Comparison of ENCODE assay signal across 17 cellular contexts in the genomic region with DNA sequence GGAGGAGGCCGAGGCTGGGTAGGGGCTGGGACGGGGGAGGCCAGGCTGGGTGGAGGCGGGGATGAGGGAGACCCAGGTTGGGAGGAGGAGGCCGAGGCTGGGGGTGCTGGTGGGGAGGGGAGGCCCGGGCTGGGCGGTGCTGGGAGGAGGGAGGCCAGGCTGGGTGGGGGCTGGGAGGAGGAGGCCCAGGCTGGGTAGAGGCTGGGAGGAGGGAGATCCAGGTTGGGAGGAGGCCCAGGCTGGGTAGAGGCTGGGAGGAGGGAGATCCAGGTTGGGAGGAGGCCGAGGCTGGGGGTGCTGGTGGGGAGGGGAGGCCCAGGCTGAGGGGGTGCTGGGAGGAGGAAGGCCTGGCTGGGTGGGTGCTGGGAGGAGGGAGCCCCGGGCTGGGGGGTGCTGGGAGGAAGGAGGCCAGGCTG. TPM values are rescaled to one million over a fixed set of nuclear protein-coding genes. Genes with fewer than 3 reads are reported as not detected.
DNase-seq lines count a peak whose midpoint lies in the region; ATAC-seq, FAIRE-seq and TF ChIP-seq lines count a peak whose summit lies in the region.
"Had no signal": no experiment of that assay in that cellular context is flagged by ENCODE, and none has a peak within 500 bp of the region (broad histone marks: within the 10 kb centered on the region; RNA-seq: fewer than 3 reads in every experiment).

No MANE protein-coding gene starts in this region.

- H3K4me2 ChIP-seq in K562 (ENCODE audit: insufficient read depth, low read length), result no peak overlapping the region
- H3K4me2 ChIP-seq in hepatocyte, result no peak overlapping the region

- BruUV-seq in K562 (replicated peaks; lab: Mats Ljungman, UMichigan), result no TSS peak

- TF ChIP-seq RAD21 in K562 (CRISPR knock-in tag; conservative IDR thresholded peaks at IDR 0.05 in 1 of 2, IDR thresholded peaks at IDR 0.05 in 1 of 2), result no peak

- H3K9me3 Mint-ChIP-seq in nephron, result no peaks in the 10 kb centered on the region
- H3K9me3 Mint-ChIP-seq: CD4-positive, alpha-beta T cell had no signal

- no CpG with 5 or more reads among the region's 8 CpGs for WGBS in K562 (ENCODE audit: insufficient coverage, low coverage, missing lambda C conversion rate)
- WGBS in hepatocyte (ENCODE audit: low lambda C conversion rate, missing lambda C conversion rate), result no CpG with 5 or more reads among the region's 8 CpGs

- no peaks in the 10 kb centered on the region for H3K4me1 ChIP-seq in HEK293 (ENCODE audit: control insufficient read depth, insufficient read depth, low read length)
- H3K4me1 ChIP-seq in K562 (replicated peaks in 1 of 2; ENCODE audit: control insufficient read depth in 2 of 2, insufficient read depth in 2 of 2, low read length in 2 of 2), result peaks cover 12 to 64% of the 10 kb centered on the region in 2 experiments; a peak in 4 of 5 replicates
- peaks cover 17% of the 10 kb centered on the region for H3K4me1 ChIP-seq in hepatocyte (ENCODE audit: insufficient read depth)
- H3K4me1 ChIP-seq in colonic mucosa, result no peaks in the 10 kb centered on the region

- H4K20me1 ChIP-seq in K562 (replicated peaks; ENCODE audit: control insufficient read depth, insufficient read depth, low read length) (no peaks in the 10 kb centered on the region), hepatocyte (ENCODE audit: insufficient read depth, poor library complexity, severe bottlenecking) (no peaks in the 10 kb centered on the region)

- peak overlapping the region in 1 of 2 experiments; percentile 9; a peak in 2 of 4 replicates for H3K9ac ChIP-seq in K562 (ENCODE audit: insufficient read depth in 1 of 2, low read depth in 2 of 2, low read length in 2 of 2)
- no peak overlapping the region for H3K9ac ChIP-seq in colonic mucosa (ENCODE audit: low read depth in 2 of 2, low read length in 2 of 2)

- H3K36me3 Mint-ChIP-seq in nephron (ENCODE audit: low read depth), result peaks cover 13% of the 10 kb centered on the region

- TF ChIP-seq CTCF in HEK293 (tag by site-specific recombination; IDR thresholded peaks at IDR 0.05), result no peak
- TF ChIP-seq CTCF in K562 (IDR thresholded peaks at IDR 0.05 in 2 of 3, conservative IDR thresholded peaks at IDR 0.05 in 1 of 3; ENCODE audit: insufficient read depth in 2 of 3, low read depth in 1 of 3, low read length in 3 of 3), result no peak
- no peak for TF ChIP-seq CTCF in hepatocyte (IDR thresholded peaks at IDR 0.05; ENCODE audit: poor library complexity)
- TF ChIP-seq CTCF in nephron (IDR thresholded peaks at IDR 0.05; ENCODE audit: unreplicated experiment in 3 of 3), result no peak
- TF ChIP-seq CTCF in colonic mucosa (IDR thresholded peaks at IDR 0.05), result no peak

- TF ChIP-seq EP300 in K562 (IDR thresholded peaks at IDR 0.05; ENCODE audit: low read length), result no peak

- H3K9me2 ChIP-seq in hepatocyte (replicated peaks; ENCODE audit: insufficient read depth), result no peaks in the 10 kb centered on the region

- FAIRE-seq in K562 (lab: Jason Lieb, UNC), result no peak
- FAIRE-seq: A204.1 had no signal

- intact Hi-C loops in K562 (cut with micrococcal nuclease) (no loop called here), posterior vena cava (cut with DNase I) (no loop called here), colonic mucosa (cut with DNase I) (no loop called here)

- in situ Hi-C loops in K562 (cut with MboI), result no loop called here

- no peak for TF ChIP-seq POLR2A in K562 (conservative IDR thresholded peaks at IDR 0.05)

- no peak overlapping the region for H3K4me3 ChIP-seq in HEK293 (ENCODE audit: low read depth, low read length)
- no peak overlapping the region for H3K4me3 ChIP-seq in K562
- no peak overlapping the region for H3K4me3 ChIP-seq in hepatocyte
- H3K4me3 ChIP-seq in colonic mucosa, result no peak overlapping the region

- H3K27ac ChIP-seq in HEK293 (ENCODE audit: extremely low read depth, low read depth, low read length) (no peak overlapping the region), K562 (ENCODE audit: extremely low read depth, low read depth, low read length) (no peak overlapping the region), hepatocyte (peak overlapping the region; percentile 90), colonic mucosa (no peak overlapping the region)

- H3K27me3 ChIP-seq in K562 (ENCODE audit: control insufficient read depth in 2 of 2, insufficient read depth in 2 of 2, low read length in 2 of 2) (no peaks in the 10 kb centered on the region; a peak in 1 of 5 replicates), hepatocyte (no peaks in the 10 kb centered on the region), colonic mucosa (no peaks in the 10 kb centered on the region)

- peak overlapping the region in 1 of 3 experiments; percentile 19 for H3K4me3 Mint-ChIP-seq in nephron
- H3K4me3 Mint-ChIP-seq: B cell; CD4-positive, alpha-beta T cell had no signal

- no peaks in the 10 kb centered on the region for H3K9me3 ChIP-seq in HEK293 (ENCODE audit: control insufficient read depth, insufficient read depth, low read depth, low read length)
- peaks cover 4% of the 10 kb centered on the region; the same call in 1 of the 2 replicates for H3K9me3 ChIP-seq in K562 (replicated peaks; ENCODE audit: control insufficient read depth, insufficient read depth, low read depth, low read length)
- H3K9me3 ChIP-seq in hepatocyte (ENCODE audit: low read depth), result no peaks in the 10 kb centered on the region
- no peaks in the 10 kb centered on the region for H3K9me3 ChIP-seq in colonic mucosa

- CTCF ChIA-PET in HEK293 (lab: Yijun Ruan, JAX), result no interaction called here
- CTCF ChIA-PET in K562 (lab: Yijun Ruan, JAX; ENCODE audit: low intra/inter-chr PET ratio), result no interaction called here

- H3K4me1 Mint-ChIP-seq in nephron, result peaks cover 30% of the 10 kb centered on the region

- H3K36me3 ChIP-seq in HEK293 (ENCODE audit: control insufficient read depth in 2 of 2, insufficient read depth in 1 of 2, low read length in 2 of 2), result peaks cover 0 to 6% of the 10 kb centered on the region in 2 experiments; a peak in 1 of 3 replicates
- peaks cover 12% of the 10 kb centered on the region; the same call in 1 of the 3 replicates for H3K36me3 ChIP-seq in K562 (ENCODE audit: control insufficient read depth, insufficient read depth, low read length)
- no peaks in the 10 kb centered on the region for H3K36me3 ChIP-seq in hepatocyte (replicated peaks; ENCODE audit: insufficient read depth, low read depth)
- H3K36me3 ChIP-seq in colonic mucosa, result no peaks in the 10 kb centered on the region

- H2AFZ ChIP-seq in K562 (ENCODE audit: low read depth, low read length) (no peak overlapping the region), hepatocyte (no peak overlapping the region)

- peak in 2 of 4 experiments; percentile 50 to 57 for DNase-seq in K562 (ENCODE audit: extremely low read depth in 1 of 4, low spot score in 3 of 4)
- peak; percentile 55 for DNase-seq in hepatocyte (ENCODE audit: low spot score)
- DNase-seq in HuH-7 (ENCODE audit: low spot score), result no peak
- no peak for DNase-seq in posterior vena cava (ENCODE audit: low spot score)
- no peak for DNase-seq in colonic mucosa
- DNase-seq: C1 segment of cervical spinal cord; Calu3; CD4-positive, alpha-beta T cell; DMS 273 treated with DMSO at 0.1 percent for 48 hours had no signal

- POLR2A ChIA-PET in HEK293 (lab: Yijun Ruan, JAX), result interaction anchor here (0.6 to 0.8 kb wide), 3 partner anchors 13 to 27 kb away, joined by 3 to 6 read pairs (median 3); no protein-coding TSS in a partner anchor
- POLR2A ChIA-PET in K562 (lab: Yijun Ruan, JAX), result no interaction called here

- H3K9me1 ChIP-seq in K562 (ENCODE audit: control insufficient read depth, insufficient read depth, low read length), result peaks cover 4% of the 10 kb centered on the region

- ATAC-seq in K562 (no peak), GM21786 (IDR thresholded peaks at IDR 0.05; ENCODE audit: unreplicated experiment) (no peak)

- peaks cover 3% of the 10 kb centered on the region; the same call in 1 of the 3 replicates for H3K79me2 ChIP-seq in K562 (ENCODE audit: control insufficient read depth, insufficient read depth, low read length)
- peaks cover 16% of the 10 kb centered on the region for H3K79me2 ChIP-seq in hepatocyte

- peak overlapping the region; percentile 40 to 85 (median 51) for H3K27ac Mint-ChIP-seq in nephron
- H3K27ac Mint-ChIP-seq: B cell had no signal

- H3K27me3 Mint-ChIP-seq in nephron (ENCODE audit: low read depth), result peaks cover 4% of the 10 kb centered on the region
- H3K27me3 Mint-ChIP-seq: B cell; CD4-positive, alpha-beta T cell had no signal

RNA-seq across cellular contexts. Expression of a gene that starts 10.4 kb away (rescaled TPM):
- 7.0 and 14.9 TPM in 2 replicates for total RNA-seq in K562 (2011; cell fraction: chromatin; rRNA removed; ENCODE audit: low replicate concordance)
- 10.1 and 11.5 TPM in 2 replicates for total RNA-seq in K562 (2011; cell fraction: nucleolus; rRNA removed)
- 5.3 and 6.3 TPM in 2 replicates for total RNA-seq in K562 (2011; cell fraction: nucleoplasm; rRNA removed)
- total RNA-seq in K562 (2014; rRNA removed) (22.6 and 31.6 TPM in 2 replicates), K562 (2014; rRNA removed; fragmentation: Illumina TruSeq; extraction: Trizol) (0.32 and 0.47 TPM in 2 replicates), K562 (2015; rRNA removed; fragmentation: Illumina TruSeq; extraction: Trizol) (1.2 and 2.3 TPM in 2 replicates), K562 (2021) (13.0 and 15.5 TPM in 2 replicates), hepatocyte (35.8 and 44.9 TPM in 2 replicates), posterior vena cava (10 to 100 TPM; 21.0 to 21.2 TPM), colonic mucosa (10 to 100 TPM; 13.3 to 14.4 TPM)
- polyA plus RNA-seq in K562 (2011; rRNA removed) (0.93 and 1.2 TPM in 2 replicates), K562 (2014; fragmentation: Illumina TruSeq; extraction: Trizol) (0.30 and 0.33 TPM in 2 replicates), K562 (2014; fragmentation: Nextera tagmentation; extraction: Ambion mirVana) (not detected), K562 (2014; rRNA removed) (12.2 and 15.0 TPM in 2 replicates), hepatocyte (61.0 and 69.0 TPM in 2 replicates)
- 1.9 and 24.8 TPM in 2 replicates for polyA plus RNA-seq in K562 (2011; cell fraction: cytosol; rRNA removed)
- 1.8 and 3.9 TPM in 2 replicates for polyA plus RNA-seq in K562 (2011; cell fraction: nucleus; rRNA removed)
- polyA plus RNA-seq in K562 (2012), result 5.5 and 10.3 TPM in 2 replicates
- 0.74 and 0.78 TPM in 2 replicates for polyA minus RNA-seq in K562 (2011; rRNA and poly(A)+ RNA removed)
- polyA minus RNA-seq in K562 (2011; cell fraction: cytosol; rRNA and poly(A)+ RNA removed), result 1.6 and 5.0 TPM in 2 replicates
- polyA minus RNA-seq in K562 (2011; cell fraction: nucleus; rRNA and poly(A)+ RNA removed), result 3.2 and 3.8 TPM in 2 replicates

RNA-seq across cellular contexts. Expression of a gene that starts 13.8 kb away (rescaled TPM):
- 34.1 and 85.3 TPM in 2 replicates for total RNA-seq in K562 (2011; cell fraction: chromatin; rRNA removed; ENCODE audit: low replicate concordance)
- total RNA-seq in K562 (2011; cell fraction: nucleolus; rRNA removed), result 68.2 and 70.5 TPM in 2 replicates
- 40.9 and 50.4 TPM in 2 replicates for total RNA-seq in K562 (2011; cell fraction: nucleoplasm; rRNA removed)
- 203 and 207 TPM in 2 replicates for total RNA-seq in K562 (2014; rRNA removed)
- 33.0 and 36.2 TPM in 2 replicates for total RNA-seq in K562 (2014; rRNA removed; fragmentation: Illumina TruSeq; extraction: Trizol)
- total RNA-seq in K562 (2015; rRNA removed; fragmentation: Illumina TruSeq; extraction: Trizol), result 65.5 and 75.7 TPM in 2 replicates
- 125 and 130 TPM in 2 replicates for total RNA-seq in K562 (2021)
- polyA plus RNA-seq in K562 (2011; rRNA removed), result 82.7 and 103 TPM in 2 replicates
- 89.6 and 173 TPM in 2 replicates for polyA plus RNA-seq in K562 (2011; cell fraction: cytosol; rRNA removed)
- 83.8 and 124 TPM in 2 replicates for polyA plus RNA-seq in K562 (2011; cell fraction: nucleus; rRNA removed)
- 72.7 and 83.2 TPM in 2 replicates for polyA plus RNA-seq in K562 (2012)
- polyA plus RNA-seq in K562 (2014; fragmentation: Illumina TruSeq; extraction: Trizol), result 55.7 and 88.4 TPM in 2 replicates
- 1 to 10 TPM in 1 of 2 experiments, under 1 TPM in 1; 0.80 to 1.0 TPM for polyA plus RNA-seq in K562 (2014; fragmentation: Nextera tagmentation; extraction: Ambion mirVana)
- 125 and 142 TPM in 2 replicates for polyA plus RNA-seq in K562 (2014; rRNA removed)
- 16.2 and 28.5 TPM in 2 replicates for polyA minus RNA-seq in K562 (2011; rRNA and poly(A)+ RNA removed)
- 36.4 and 44.9 TPM in 2 replicates for polyA minus RNA-seq in K562 (2011; cell fraction: cytosol; rRNA and poly(A)+ RNA removed)
- polyA minus RNA-seq in K562 (2011; cell fraction: nucleus; rRNA and poly(A)+ RNA removed), result 18.4 and 20.5 TPM in 2 replicates
- total RNA-seq in hepatocyte, result 89.9 and 105 TPM in 2 replicates
- polyA plus RNA-seq in hepatocyte, result 196 and 197 TPM in 2 replicates
- 10 to 100 TPM; 41.1 to 45.8 TPM for total RNA-seq in posterior vena cava
- total RNA-seq in colonic mucosa, result 10 to 100 TPM; 60.7 to 93.4 TPM

RNA-seq across cellular contexts. Expression of a gene that starts 21.4 kb away (rescaled TPM):
- not detected in 2 replicates for total RNA-seq in K562 (2011; cell fraction: chromatin; rRNA removed; ENCODE audit: low replicate concordance)
- 0.79 and 1.0 TPM in 2 replicates for total RNA-seq in K562 (2011; cell fraction: nucleolus; rRNA removed)
- total RNA-seq in K562 (2011; cell fraction: nucleoplasm; rRNA removed), result not detected in 2 replicates
- total RNA-seq in K562 (2014; rRNA removed) (0.09 and 0.20 TPM in 2 replicates), K562 (2014; rRNA removed; fragmentation: Illumina TruSeq; extraction: Trizol) (not detected in 2 replicates), K562 (2015; rRNA removed; fragmentation: Illumina TruSeq; extraction: Trizol) (not detected in 2 replicates), K562 (2021) (0.09 TPM in 1 of 2 replicates, not detected in the other), hepatocyte (1.2 and 4.0 TPM in 2 replicates), posterior vena cava (under 1 TPM in 1 of 2 donors, not detected in 1; 0.42 TPM), colonic mucosa (1 to 10 TPM; 4.5 to 7.3 TPM)
- polyA plus RNA-seq in K562 (2011; rRNA removed) (0.05 TPM in 1 of 2 replicates, not detected in the other), K562 (2014; fragmentation: Illumina TruSeq; extraction: Trizol) (not detected in 2 replicates), K562 (2014; fragmentation: Nextera tagmentation; extraction: Ambion mirVana) (not detected), K562 (2014; rRNA removed) (0.12 and 0.36 TPM in 2 replicates), hepatocyte (1.8 and 2.9 TPM in 2 replicates)
- 0.12 TPM in 1 of 2 replicates, not detected in the other for polyA plus RNA-seq in K562 (2011; cell fraction: cytosol; rRNA removed)
- polyA plus RNA-seq in K562 (2011; cell fraction: nucleus; rRNA removed), result 0.18 and 0.40 TPM in 2 replicates
- polyA plus RNA-seq in K562 (2012), result 0.27 and 0.82 TPM in 2 replicates
- not detected in 2 replicates for polyA minus RNA-seq in K562 (2011; rRNA and poly(A)+ RNA removed)
- not detected in 2 replicates for polyA minus RNA-seq in K562 (2011; cell fraction: cytosol; rRNA and poly(A)+ RNA removed)
- 0.22 TPM in 1 of 2 replicates, not detected in the other for polyA minus RNA-seq in K562 (2011; cell fraction: nucleus; rRNA and poly(A)+ RNA removed)
- total RNA-seq: Daoy, H4 had no signal

RNA-seq across cellular contexts. Expression of a gene that starts 26.1 kb away (rescaled TPM):
- 0.49 and 1.6 TPM in 2 replicates for total RNA-seq in K562 (2011; cell fraction: chromatin; rRNA removed; ENCODE audit: low replicate concordance)
- total RNA-seq in K562 (2011; cell fraction: nucleolus; rRNA removed), result 4.0 and 4.5 TPM in 2 replicates
- 1.4 and 1.9 TPM in 2 replicates for total RNA-seq in K562 (2011; cell fraction: nucleoplasm; rRNA removed)
- total RNA-seq in K562 (2014; rRNA removed) (2.3 and 2.6 TPM in 2 replicates), K562 (2014; rRNA removed; fragmentation: Illumina TruSeq; extraction: Trizol) (not detected in 2 replicates), K562 (2015; rRNA removed; fragmentation: Illumina TruSeq; extraction: Trizol) (0.62 and 1.1 TPM in 2 replicates), K562 (2021) (0.72 and 1.8 TPM in 2 replicates), hepatocyte (not detected in 2 replicates), posterior vena cava (under 1 TPM; 0.74 to 0.76 TPM), colonic mucosa (1 to 10 TPM in 1 of 2 donors, under 1 TPM in 1; 0.61 to 1.0 TPM)
- polyA plus RNA-seq in K562 (2011; rRNA removed) (0.70 and 0.97 TPM in 2 replicates), K562 (2014; fragmentation: Illumina TruSeq; extraction: Trizol) (0.61 TPM in 1 of 2 replicates, not detected in the other), K562 (2014; fragmentation: Nextera tagmentation; extraction: Ambion mirVana) (under 1 TPM; 0.08 to 0.27 TPM), K562 (2014; rRNA removed) (1.8 and 2.2 TPM in 2 replicates), hepatocyte (not detected in 2 replicates)
- polyA plus RNA-seq in K562 (2011; cell fraction: cytosol; rRNA removed), result 1.9 and 5.9 TPM in 2 replicates
- polyA plus RNA-seq in K562 (2011; cell fraction: nucleus; rRNA removed), result 0.87 and 1.8 TPM in 2 replicates
- 1.7 and 3.5 TPM in 2 replicates for polyA plus RNA-seq in K562 (2012)
- not detected in 2 replicates for polyA minus RNA-seq in K562 (2011; rRNA and poly(A)+ RNA removed)
- polyA minus RNA-seq in K562 (2011; cell fraction: cytosol; rRNA and poly(A)+ RNA removed), result 2.5 TPM in 1 of 2 replicates, not detected in the other
- polyA minus RNA-seq in K562 (2011; cell fraction: nucleus; rRNA and poly(A)+ RNA removed), result not detected in 2 replicates
- total RNA-seq: B cell, Calu3, H4, HT-29 had no signal

RNA-seq across cellular contexts. Expression of a gene that starts 54.7 kb away (rescaled TPM):
- 106 and 369 TPM in 2 replicates for total RNA-seq in K562 (2011; cell fraction: chromatin; rRNA removed; ENCODE audit: low replicate concordance)
- 735 and 796 TPM in 2 replicates for total RNA-seq in K562 (2011; cell fraction: nucleolus; rRNA removed)
- total RNA-seq in K562 (2011; cell fraction: nucleoplasm; rRNA removed), result 350 and 437 TPM in 2 replicates
- total RNA-seq in K562 (2014; rRNA removed) (398 and 484 TPM in 2 replicates), K562 (2014; rRNA removed; fragmentation: Illumina TruSeq; extraction: Trizol) (59.1 and 89.1 TPM in 2 replicates), K562 (2015; rRNA removed; fragmentation: Illumina TruSeq; extraction: Trizol) (211 and 220 TPM in 2 replicates), K562 (2021) (495 and 506 TPM in 2 replicates), hepatocyte (509 and 545 TPM in 2 replicates), posterior vena cava (100 to 1,000 TPM; 288 to 300 TPM), colonic mucosa (1,000 to 10,000 TPM in 1 of 2 donors, 100 to 1,000 TPM in 1; 920 to 1,084 TPM)
- polyA plus RNA-seq in K562 (2011; rRNA removed) (129 and 411 TPM in 2 replicates), K562 (2014; fragmentation: Illumina TruSeq; extraction: Trizol) (187 and 351 TPM in 2 replicates), K562 (2014; fragmentation: Nextera tagmentation; extraction: Ambion mirVana) (10 to 100 TPM in 1 of 2 experiments, 1 to 10 TPM in 1; 4.6 to 17.9 TPM), K562 (2014; rRNA removed) (236 and 311 TPM in 2 replicates), hepatocyte (1,282 and 1,292 TPM in 2 replicates)
- polyA plus RNA-seq in K562 (2011; cell fraction: cytosol; rRNA removed), result 277 and 455 TPM in 2 replicates
- polyA plus RNA-seq in K562 (2011; cell fraction: nucleus; rRNA removed), result 198 and 199 TPM in 2 replicates
- polyA plus RNA-seq in K562 (2012), result 362 and 456 TPM in 2 replicates
- 61.0 and 70.9 TPM in 2 replicates for polyA minus RNA-seq in K562 (2011; rRNA and poly(A)+ RNA removed)
- polyA minus RNA-seq in K562 (2011; cell fraction: cytosol; rRNA and poly(A)+ RNA removed), result 197 and 315 TPM in 2 replicates
- polyA minus RNA-seq in K562 (2011; cell fraction: nucleus; rRNA and poly(A)+ RNA removed), result 48.1 and 72.2 TPM in 2 replicates
